16 cellular contexts compared by ENCODE assay signal in the genomic region with DNA sequence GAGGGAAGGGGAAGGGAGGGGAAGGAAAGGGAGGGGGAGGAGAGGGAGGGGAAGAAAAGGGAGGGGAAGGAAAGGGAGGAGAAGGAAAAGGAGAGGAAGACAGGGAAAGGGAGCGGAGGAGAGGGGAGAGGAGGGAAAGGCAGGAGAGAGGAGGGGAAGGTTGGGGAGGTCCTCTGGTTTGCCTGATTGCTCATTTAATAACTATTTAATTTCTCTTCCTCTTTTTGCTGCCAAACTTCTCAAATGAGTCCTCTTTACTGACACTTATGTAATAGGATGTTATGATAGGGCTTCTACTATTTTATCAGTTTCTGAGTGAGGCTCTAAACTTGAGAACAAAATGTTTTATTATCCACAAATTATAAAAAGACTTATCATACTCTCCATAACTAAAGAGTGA. TPM values are rescaled to one million over a fixed set of nuclear protein-coding genes. Genes with fewer than 3 reads are reported as not detected.
DNase-seq lines count a peak whose midpoint lies in the region; ATAC-seq and TF ChIP-seq lines count a peak whose summit lies in the region.
"Had no signal": no experiment of that assay in that cellular context is flagged by ENCODE, and none has a peak within 500 bp of the region (broad histone marks: within the 10 kb centered on the region; RNA-seq: fewer than 3 reads in every experiment).

No MANE protein-coding gene starts in this region.

- no peaks in the 10 kb centered on the region for H3K36me3 Mint-ChIP-seq in activated B cell treated with CpG ODN at 0.5 μM for 24 hours (ENCODE audit: low read depth)
- no peaks in the 10 kb centered on the region for H3K36me3 Mint-ChIP-seq in CD4-positive, alpha-beta T cell (ENCODE audit: low read depth)
- H3K36me3 Mint-ChIP-seq: brain had no signal

- DNase-seq in activated B cell treated with CpG ODN at 0.5 μM for 24 hours: no peak
- no peak for DNase-seq in spleen
- no peak for DNase-seq in RWPE1 (ENCODE audit: low spot score)
- DNase-seq in DMS53 treated with DMSO at 0.1 percent for 48 hours (lab: John Stamatoyannopoulos, UW; ENCODE audit: unreplicated experiment): no peak
- DNase-seq in CD4-positive, alpha-beta T cell: no peak
- DNase-seq: H9, left ventricle myocardium inferior, NCI-H187 treated with DMSO at 0.1 percent for 48 hours, ovary had no signal

- 20 to 67% (median 47%) methylated on average over 1 of the region's 1 CpG for WGBS in spleen, 5 donors

- H3K4me1 ChIP-seq in spleen: no peaks in the 10 kb centered on the region
- H3K4me1 ChIP-seq: left ventricle myocardium inferior had no signal

- no peak overlapping the region for H3K27ac Mint-ChIP-seq in activated B cell treated with CpG ODN at 0.5 μM for 24 hours
- H3K27ac Mint-ChIP-seq in CD4-positive, alpha-beta T cell: no peak overlapping the region
- H3K27ac Mint-ChIP-seq: brain, H9 had no signal

- peaks cover 2% of the 10 kb centered on the region for H3K27me3 Mint-ChIP-seq in activated B cell treated with CpG ODN at 0.5 μM for 24 hours
- peaks cover 11% of the 10 kb centered on the region for H3K27me3 Mint-ChIP-seq in CD4-positive, alpha-beta T cell

- no peak for TF ChIP-seq CTCF in activated B cell treated with CpG ODN at 0.5 μM for 24 hours (IDR thresholded peaks at IDR 0.05)
- no peak for TF ChIP-seq CTCF in spleen (IDR thresholded peaks at IDR 0.05 in 8 of 11, conservative IDR thresholded peaks at IDR 0.05 in 3 of 11)
- no peak for TF ChIP-seq CTCF in RWPE1 (conservative IDR thresholded peaks at IDR 0.05; ENCODE audit: low read depth)
- TF ChIP-seq CTCF in CD4-positive, alpha-beta T cell (IDR thresholded peaks at IDR 0.05): no peak

- no peaks in the 10 kb centered on the region for H3K27me3 ChIP-seq in spleen (replicated peaks in 1 of 7)
- H3K27me3 ChIP-seq in CD4-positive, alpha-beta T cell (ENCODE audit: control insufficient read depth, insufficient read depth, low read length): peaks cover 3% of the 10 kb centered on the region
- H3K27me3 ChIP-seq: ovary, tibial nerve had no signal

- no peak overlapping the region for H3K4me3 ChIP-seq in spleen
- H3K4me3 ChIP-seq: left ventricle myocardium inferior, ovary, tibial nerve had no signal

- POLR2A ChIA-PET in activated B cell treated with CpG ODN at 0.5 μM for 24 hours (lab: Charles Lee) (no interaction called here), RWPE1 (lab: Yijun Ruan, JAX; ENCODE audit: low non-redundant PET) (no interaction called here)
- POLR2A ChIA-PET in CD4-positive, alpha-beta T cell (lab: Charles Lee): no interaction called here

- peaks cover 9% of the 10 kb centered on the region for H3K9me3 Mint-ChIP-seq in activated B cell treated with CpG ODN at 0.5 μM for 24 hours
- H3K9me3 Mint-ChIP-seq in CD4-positive, alpha-beta T cell: peaks cover 2% of the 10 kb centered on the region

- no peak overlapping the region for H3K27ac ChIP-seq in spleen
- H3K27ac ChIP-seq in RWPE1: no peak overlapping the region
- no peak overlapping the region for H3K27ac ChIP-seq in CD4-positive, alpha-beta T cell (ENCODE audit: low read depth, low read length)
- H3K27ac ChIP-seq: left ventricle myocardium inferior, ovary, tibial nerve had no signal

- ATAC-seq in GM18867 (IDR thresholded peaks at IDR 0.05; ENCODE audit: unreplicated experiment): peak; percentile 98
- peak; percentile 94 for ATAC-seq in GM21529 (IDR thresholded peaks at IDR 0.05; ENCODE audit: unreplicated experiment)
- ATAC-seq in HG03159 (IDR thresholded peaks at IDR 0.05; ENCODE audit: unreplicated experiment): peak; percentile 95
- ATAC-seq in activated B cell treated with CpG ODN at 0.5 μM for 24 hours (ENCODE audit: low read depth): peak; percentile 94
- no peak for ATAC-seq in CD4-positive, alpha-beta T cell (ENCODE audit: poor library complexity)

- H3K4me1 Mint-ChIP-seq in activated B cell treated with CpG ODN at 0.5 μM for 24 hours: peaks cover 12% of the 10 kb centered on the region
- H3K4me1 Mint-ChIP-seq in CD4-positive, alpha-beta T cell (ENCODE audit: low read depth): no peaks in the 10 kb centered on the region
- H3K4me1 Mint-ChIP-seq: brain, H9 had no signal

- no peaks in the 10 kb centered on the region for H3K36me3 ChIP-seq in spleen
- H3K36me3 ChIP-seq: left ventricle myocardium inferior, ovary, tibial nerve had no signal

- CTCF ChIA-PET in activated B cell treated with CpG ODN at 0.5 μM for 24 hours (lab: Charles Lee): interaction anchor here (1.4 kb wide), 1 partner anchor 36 kb away, joined by 3 read pairs; no protein-coding TSS in a partner anchor
- CTCF ChIA-PET in RWPE1 (lab: Yijun Ruan, JAX): no interaction called here
- CTCF ChIA-PET in CD4-positive, alpha-beta T cell (lab: Charles Lee): no interaction called here

- TF ChIP-seq POLR2A in spleen (IDR thresholded peaks at IDR 0.05): no peak

- peaks cover 0 to 9% (median 0%) of the 10 kb centered on the region in 8 donors for H3K9me3 ChIP-seq in spleen
- H3K9me3 ChIP-seq in CD4-positive, alpha-beta T cell (ENCODE audit: control insufficient read depth, low read length): no peaks in the 10 kb centered on the region
- H3K9me3 ChIP-seq: ovary had no signal

- intact Hi-C loops in activated B cell treated with CpG ODN at 0.5 μM for 24 hours (cut with micrococcal nuclease): loop anchor here (2.0 kb wide), 1 partner anchor 200 kb away; the partner anchor contains the start of genes GSTCD and INTS12
- intact Hi-C loops in spleen (cut with DNase I; ENCODE audit: low total_unique reads): no loop called here
- intact Hi-C loops in CD4-positive, alpha-beta T cell (cut with DNase I, micrococcal nuclease): no loop called here

- H3K4me3 Mint-ChIP-seq in activated B cell treated with CpG ODN at 0.5 μM for 24 hours: no peak overlapping the region
- no peak overlapping the region for H3K4me3 Mint-ChIP-seq in CD4-positive, alpha-beta T cell
- H3K4me3 Mint-ChIP-seq: brain, H9 had no signal

RNA-seq across cellular contexts. Expression of gene PPA2, which starts 35.4 kb away (rescaled TPM):
- total RNA-seq in activated B cell treated with CpG ODN at 0.5 μM for 24 hours (44.8 and 54.3 TPM in 2 replicates), spleen (100 to 1,000 TPM in 1 of 7 donors, 10 to 100 TPM in 6; 56.9 to 113 (median 69.1) TPM)
- 10 to 100 TPM; 45.2 to 67.8 (median 48.5) TPM for polyA plus RNA-seq in spleen
- total RNA-seq in CD4-positive, alpha-beta T cell: 10 to 100 TPM; 44.2 to 46.1 TPM

RNA-seq across cellular contexts. Expression of gene ARHGEF38, which starts 43.1 kb away (rescaled TPM):
- total RNA-seq in activated B cell treated with CpG ODN at 0.5 μM for 24 hours: not detected in 2 replicates
- not detected for total RNA-seq in spleen
- polyA plus RNA-seq in spleen: not detected
- not detected for total RNA-seq in CD4-positive, alpha-beta T cell
- total RNA-seq: fibroblast of lung, H9, left ventricle myocardium inferior, SK-MEL-5, tibial nerve had no signal
- polyA plus RNA-seq: fibroblast of lung, ovary had no signal
